Comparison of ENCODE assay signal across 1 cellular context in the genomic region with DNA sequence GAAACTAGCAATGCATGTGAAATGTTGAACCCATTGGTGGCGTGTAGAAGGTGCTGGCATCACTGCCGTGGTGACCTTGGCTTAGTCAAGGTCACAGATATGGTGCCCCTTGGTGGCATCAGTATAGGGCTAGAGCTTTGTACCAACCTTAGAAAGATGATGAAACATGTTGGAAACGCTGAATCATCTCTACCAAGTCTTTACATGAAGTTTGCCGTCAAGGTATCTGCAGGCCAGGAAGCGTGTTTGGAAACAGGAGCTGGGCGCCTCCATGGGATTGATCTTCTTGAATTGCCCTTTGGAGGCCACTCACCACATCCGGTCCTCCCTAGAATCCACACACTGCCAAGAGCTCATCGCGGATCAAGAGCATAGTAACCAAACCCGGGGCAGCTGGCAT.
TF ChIP-seq lines count a peak whose summit lies in the region.

No MANE protein-coding gene starts in this region.

TF ChIP-seq in IMR-90, 13 proteins besides CTCF, POLR2A, EP300 and RAD21:
- TF ChIP-seq FOS (IDR thresholded peaks at IDR 0.05; ENCODE audit: low read depth, low read length) (no peak), BHLHE40 (IDR thresholded peaks at IDR 0.05; ENCODE audit: low read depth, low read length) (no peak), MXI1 (IDR thresholded peaks at IDR 0.05; ENCODE audit: borderline replicate concordance, low read depth, low read length) (no peak), USF2 (IDR thresholded peaks at IDR 0.05; ENCODE audit: low read depth, low read length) (no peak), SMC3 (IDR thresholded peaks at IDR 0.05; ENCODE audit: low read depth, low read length) (no peak), MAZ (IDR thresholded peaks at IDR 0.05; ENCODE audit: borderline replicate concordance, low read depth, low read length) (no peak), MAFK (IDR thresholded peaks at IDR 0.05; ENCODE audit: low read depth, low read length) (no peak), RFX5 (IDR thresholded peaks at IDR 0.05; ENCODE audit: low read depth, low read length) (no peak), ELK1 (IDR thresholded peaks at IDR 0.05; ENCODE audit: borderline replicate concordance, low read depth, low read length) (no peak), RCOR1 (IDR thresholded peaks at IDR 0.05; ENCODE audit: insufficient replicate concordance, low read length) (no peak), CEBPB (IDR thresholded peaks at IDR 0.05; ENCODE audit: low read depth, low read length) (no peak), NFE2L2 (IDR thresholded peaks at IDR 0.05; ENCODE audit: low read depth, low read length) (no peak), CHD1 (IDR thresholded peaks at IDR 0.05; ENCODE audit: low read depth, low read length) (no peak)
